ENCODE assay signal across 29 cellular contexts in genomic region chr5:162796507-162796906, GRCh38.
"Had no signal": no experiment of that assay in that cellular context is flagged by ENCODE, and none has a peak within 500 bp of the region (broad histone marks: within the 10 kb centered on the region; RNA-seq: fewer than 3 reads in every experiment).

No MANE protein-coding gene starts in this region.

- H3K4me3 Mint-ChIP-seq: stimulated activated effector memory CD8-positive, alpha-beta T cell treated with anti-CD3 and anti-CD28 coated beads, Interleukin-12 subunit alpha, Interleukin-12 subunit beta, amount 100 ng/mL, for 72 hours; stimulated activated memory B cell treated with anti-CD40 and anti-IgM and Interleukin-4, amounts not matched to agents 10 μg/mL and 1 μg/mL and 100 μg/mL, for 72 hours; stimulated activated naive B cell treated with anti-CD40 and anti-IgM and Interleukin-4, amounts not matched to agents 10 μg/mL and 1 μg/mL and 100 μg/mL, for 72 hours; stimulated activated naive CD8-positive, alpha-beta T cell treated with anti-CD3 and anti-CD28 coated beads, Interleukin-15, amount 100 ng/mL, for 72 hours; stimulated activated naive CD8-positive, alpha-beta T cell treated with anti-CD3 and anti-CD28 coated beads, Interleukin-15, Interleukin-2, amounts not matched to agents 100 ng/mL and 50 ng/mL, for 24 hours; type B pancreatic cell had no signal

- ATAC-seq: stimulated activated effector memory CD8-positive, alpha-beta T cell treated with anti-CD3 and anti-CD28 coated beads, Interleukin-12 subunit alpha, Interleukin-12 subunit beta, amount 100 ng/mL, for 72 hours; stimulated activated memory B cell treated with anti-CD40 and anti-IgM and Interleukin-4, amounts not matched to agents 10 μg/mL and 1 μg/mL and 100 μg/mL, for 72 hours; stimulated activated naive B cell treated with anti-CD40 and anti-IgM and Interleukin-4, amounts not matched to agents 10 μg/mL and 1 μg/mL and 100 μg/mL, for 72 hours; stimulated activated naive CD8-positive, alpha-beta T cell treated with anti-CD3 and anti-CD28 coated beads, Interleukin-15, amount 100 ng/mL, for 72 hours; stimulated activated naive CD8-positive, alpha-beta T cell treated with anti-CD3 and anti-CD28 coated beads, Interleukin-15, Interleukin-2, amounts not matched to agents 100 U/mL and 50 U/mL, for 24 hours; upper lobe of right lung had no signal

- H3K4me1 Mint-ChIP-seq: stimulated activated effector memory CD8-positive, alpha-beta T cell treated with anti-CD3 and anti-CD28 coated beads, Interleukin-12 subunit alpha, Interleukin-12 subunit beta, amount 100 ng/mL, for 72 hours; stimulated activated memory B cell treated with anti-CD40 and anti-IgM and Interleukin-4, amounts not matched to agents 10 μg/mL and 1 μg/mL and 100 μg/mL, for 72 hours; stimulated activated naive B cell treated with anti-CD40 and anti-IgM and Interleukin-4, amounts not matched to agents 10 μg/mL and 1 μg/mL and 100 μg/mL, for 72 hours; stimulated activated naive CD8-positive, alpha-beta T cell treated with anti-CD3 and anti-CD28 coated beads, Interleukin-15, amount 100 ng/mL, for 72 hours had no signal

- H3K36me3 ChIP-seq: stomach, suprapubic skin, thoracic aorta, thyroid gland, tibial artery, tibial nerve, transverse colon, upper lobe of left lung, upper lobe of right lung, uterus, vagina had no signal

- H3K9me3 ChIP-seq: suprapubic skin, testis, thoracic aorta, thyroid gland, tibial artery, tibial nerve, transverse colon, upper lobe of left lung, upper lobe of right lung, uterus, vagina had no signal

- H3K27me3 ChIP-seq: stomach, suprapubic skin, testis, thyroid gland, tibial artery, tibial nerve, transverse colon, upper lobe of left lung, upper lobe of right lung, uterus, vagina had no signal

- H3K27me3 Mint-ChIP-seq: stimulated activated memory B cell treated with anti-CD40 and anti-IgM and Interleukin-4, amounts not matched to agents 10 μg/mL and 1 μg/mL and 100 μg/mL, for 72 hours; stimulated activated naive B cell treated with anti-CD40 and anti-IgM and Interleukin-4, amounts not matched to agents 10 μg/mL and 1 μg/mL and 100 μg/mL, for 72 hours; stimulated activated naive CD8-positive, alpha-beta T cell treated with anti-CD3 and anti-CD28 coated beads, Interleukin-15, amount 100 ng/mL, for 72 hours; stimulated activated naive CD8-positive, alpha-beta T cell treated with anti-CD3 and anti-CD28 coated beads, Interleukin-15, Interleukin-2, amounts not matched to agents 100 ng/mL and 50 ng/mL, for 24 hours; type B pancreatic cell had no signal

- H3K4me1 ChIP-seq: stomach, suprapubic skin, testis, thyroid gland, tibial artery, tibial nerve, transverse colon, upper lobe of left lung, upper lobe of right lung, uterus, vagina had no signal

- FAIRE-seq: urothelium cell line had no signal

- H3K9me3 Mint-ChIP-seq: stimulated activated memory B cell treated with anti-CD40 and anti-IgM and Interleukin-4, amounts not matched to agents 10 μg/mL and 1 μg/mL and 100 μg/mL, for 72 hours; type B pancreatic cell had no signal

- H3K4me3 ChIP-seq: stomach, suprapubic skin, testis, thoracic aorta, thyroid gland, tibial artery, tibial nerve, transverse colon, upper lobe of left lung, upper lobe of right lung, uterus, vagina had no signal

- H3K27ac Mint-ChIP-seq: stimulated activated effector memory CD8-positive, alpha-beta T cell treated with anti-CD3 and anti-CD28 coated beads, Interleukin-12 subunit alpha, Interleukin-12 subunit beta, amount 100 ng/mL, for 72 hours; stimulated activated memory B cell treated with anti-CD40 and anti-IgM and Interleukin-4, amounts not matched to agents 10 μg/mL and 1 μg/mL and 100 μg/mL, for 72 hours; stimulated activated naive B cell treated with anti-CD40 and anti-IgM and Interleukin-4, amounts not matched to agents 10 μg/mL and 1 μg/mL and 100 μg/mL, for 72 hours; stimulated activated naive CD8-positive, alpha-beta T cell treated with anti-CD3 and anti-CD28 coated beads, Interleukin-15, amount 100 ng/mL, for 72 hours; stimulated activated naive CD8-positive, alpha-beta T cell treated with anti-CD3 and anti-CD28 coated beads, Interleukin-15, Interleukin-2, amounts not matched to agents 100 ng/mL and 50 ng/mL, for 24 hours; type B pancreatic cell had no signal

- H3K27ac ChIP-seq: stomach, suprapubic skin, testis, thoracic aorta, thyroid gland, tibial artery, tibial nerve, transverse colon, upper lobe of left lung, upper lobe of right lung, uterus, vagina had no signal

- H3K36me3 Mint-ChIP-seq: stimulated activated effector memory CD8-positive, alpha-beta T cell treated with anti-CD3 and anti-CD28 coated beads, Interleukin-12 subunit alpha, Interleukin-12 subunit beta, amount 100 ng/mL, for 72 hours; stimulated activated memory B cell treated with anti-CD40 and anti-IgM and Interleukin-4, amounts not matched to agents 10 μg/mL and 1 μg/mL and 100 μg/mL, for 72 hours; stimulated activated naive B cell treated with anti-CD40 and anti-IgM and Interleukin-4, amounts not matched to agents 10 μg/mL and 1 μg/mL and 100 μg/mL, for 72 hours; type B pancreatic cell had no signal

- DNase-seq: stimulated activated CD4-positive, alpha-beta T cell treated with anti-CD3 and anti-CD28 coated beads, Interleukin-2, amount 100 ng/mL, for 48 hours; stimulated activated CD4-positive, alpha-beta T cell treated with anti-CD3 and anti-CD28 coated beads, Interleukin-4, amount 100 ng/mL, for 1 hour; stimulated activated CD4-positive, alpha-beta T cell treated with anti-CD3 and anti-CD28 coated beads, Interleukin-4, amount 100 ng/mL, for 24 hours; stimulated activated CD4-positive, alpha-beta T cell treated with anti-CD3 and anti-CD28 coated beads, Interleukin-4, amount 100 ng/mL, for 4 hours; stimulated activated CD8-positive, alpha-beta memory T cell treated with anti-CD3 and anti-CD28 coated beads, Interleukin-4, amount 100 ng/mL, for 48 hours; stimulated activated naive B cell treated with anti-CD40 and anti-IgM and Interleukin-4, amounts not matched to agents 10 μg/mL and 1 μg/mL and 100 μg/mL, for 72 hours; stimulated activated naive CD4-positive, alpha-beta T cell; stimulated activated naive CD4-positive, alpha-beta T cell treated with Interleukin-2 at 50 U/mL for 16 hours; stimulated activated naive CD8-positive, alpha-beta T cell treated with anti-CD3 and anti-CD28 coated beads, Interleukin-15, amount 100 ng/mL, for 72 hours; stimulated activated naive CD8-positive, alpha-beta T cell treated with anti-CD3 and anti-CD28 coated beads, Interleukin-15, Interleukin-2, amounts not matched to agents 100 U/mL and 50 U/mL, for 24 hours; stomach; substantia nigra; testis; thyroid gland; tibial artery; transverse colon; trophoblast cell; upper lobe of left lung; upper lobe of right lung; uterus had no signal
